In genomic region chr1:114346480-114347029, GRCh38 we compare ENCODE assay signal across 1 cellular context.
TF ChIP-seq lines count a peak whose summit lies in the region.

No MANE protein-coding gene starts in this region.

TF ChIP-seq in K562, 482 proteins besides CTCF, POLR2A, EP300 and RAD21 (continued from another document and continues in another):
- 0 out of 2 replicates have a peak, but pooled peaks have one; percentile 36 for TF ChIP-seq ZBTB40 (IDR thresholded peaks at IDR 0.05)
- no peak for TF ChIP-seq ZBTB40 (CRISPR knock-in tag; IDR thresholded peaks at IDR 0.05)
- TF ChIP-seq ZNF133 (CRISPR knock-in tag; IDR thresholded peaks at IDR 0.05): no peak
- TF ChIP-seq ZNF695 (CRISPR knock-in tag; IDR thresholded peaks at IDR 0.05): 0 out of 2 replicates have a peak, but pooled peaks have one; percentile 16
- TF ChIP-seq ZNF24 (IDR thresholded peaks at IDR 0.05): peak; percentile 87
- TF ChIP-seq CTBP1 (IDR thresholded peaks at IDR 0.05; ENCODE audit: borderline replicate concordance): peak; percentile 90; the same call in 1 of the 2 replicates
- TF ChIP-seq DNMT1 (IDR thresholded peaks at IDR 0.05): no peak
- TF ChIP-seq TCF7 (IDR thresholded peaks at IDR 0.05; ENCODE audit: borderline replicate concordance): 0 out of 2 replicates have a peak, but pooled peaks have one; percentile 70
- TF ChIP-seq RREB1 (CRISPR knock-in tag; IDR thresholded peaks at IDR 0.05): no peak
- TF ChIP-seq ZNF436 (CRISPR knock-in tag; IDR thresholded peaks at IDR 0.05): no peak
- 0 out of 2 replicates have a peak, but pooled peaks have one; percentile 23 for TF ChIP-seq ATF3 (IDR thresholded peaks at IDR 0.05)
- peak; percentile 85 for TF ChIP-seq ATF3 (CRISPR knock-in tag; conservative IDR thresholded peaks at IDR 0.05)
- no peak for TF ChIP-seq ZNF583 (CRISPR knock-in tag; IDR thresholded peaks at IDR 0.05)
- peak; percentile 81 for TF ChIP-seq ZBTB12 (CRISPR knock-in tag; IDR thresholded peaks at IDR 0.05)
- TF ChIP-seq NEUROD1 (IDR thresholded peaks at IDR 0.05; ENCODE audit: borderline replicate concordance, low read depth, low read length, partially characterized antibody): peak; percentile 77
- TF ChIP-seq CREBBP (IDR thresholded peaks at IDR 0.05; ENCODE audit: low read depth, low read length): no peak
- peak; percentile 63 for TF ChIP-seq TBP (optimal IDR thresholded peaks at IDR 0.05; ENCODE audit: low read depth, low read length)
- TF ChIP-seq ZNF79 (CRISPR knock-in tag; IDR thresholded peaks at IDR 0.05; ENCODE audit: low read depth): no peak
- no peak for TF ChIP-seq ZNF224 (CRISPR knock-in tag; IDR thresholded peaks at IDR 0.05)
- TF ChIP-seq SMAD4 (CRISPR knock-in tag; conservative IDR thresholded peaks at IDR 0.05): peak; percentile 85
- TF ChIP-seq OTX1 (CRISPR knock-in tag; IDR thresholded peaks at IDR 0.05): no peak
- TF ChIP-seq IRF1 (CRISPR knock-in tag; IDR thresholded peaks at IDR 0.05; ENCODE audit: borderline replicate concordance): no peak
- no peak for TF ChIP-seq ILK (tag; IDR thresholded peaks at IDR 0.05; ENCODE audit: borderline replicate concordance, low read depth)
- TF ChIP-seq ZFP36 (IDR thresholded peaks at IDR 0.05; ENCODE audit: low read depth, low read length, partially characterized antibody): peak; percentile 34
- peak; percentile 81 for TF ChIP-seq JUND (IDR thresholded peaks at IDR 0.05; ENCODE audit: borderline replicate concordance, low read depth, low read length)
- TF ChIP-seq JUND (tag; IDR thresholded peaks at IDR 0.05; ENCODE audit: borderline replicate concordance, low read depth, low read length): peak; percentile 67; the same call in 1 of the 3 replicates
- TF ChIP-seq POLR2H (tag; IDR thresholded peaks at IDR 0.05; ENCODE audit: low read depth): no peak
- TF ChIP-seq HDAC2 (IDR thresholded peaks at IDR 0.05): 0 out of 2 replicates have a peak, but pooled peaks have one; percentile 58
- no peak for TF ChIP-seq NR1H2 (CRISPR knock-in tag; IDR thresholded peaks at IDR 0.05)
- TF ChIP-seq HLTF (IDR thresholded peaks at IDR 0.05): no peak; the same call in 1 of the 2 replicates
- TF ChIP-seq RNF2 (IDR thresholded peaks at IDR 0.05): peak; percentile 66
- TF ChIP-seq SRSF9 (IDR thresholded peaks at IDR 0.05; ENCODE audit: borderline replicate concordance, low read depth, low read length): no peak
- no peak for TF ChIP-seq FOXA1 (IDR thresholded peaks at IDR 0.05; ENCODE audit: borderline replicate concordance)
- no peak for TF ChIP-seq MLX (CRISPR knock-in tag; conservative IDR thresholded peaks at IDR 0.05)
- TF ChIP-seq ZNF263 (CRISPR knock-in tag; IDR thresholded peaks at IDR 0.05; ENCODE audit: borderline replicate concordance): no peak
- TF ChIP-seq RBFOX2 (IDR thresholded peaks at IDR 0.05; ENCODE audit: low read depth, low read length): peak; percentile 59
- TF ChIP-seq NFYB (IDR thresholded peaks at IDR 0.05; ENCODE audit: extremely low read depth, insufficient read length): no peak
- peak; percentile 5; the same call in 1 of the 2 replicates for TF ChIP-seq ZNF239 (CRISPR knock-in tag; IDR thresholded peaks at IDR 0.05)
- no peak for TF ChIP-seq PHB (CRISPR knock-in tag; IDR thresholded peaks at IDR 0.05)
- TF ChIP-seq PHF20 (IDR thresholded peaks at IDR 0.05; ENCODE audit: partially characterized antibody): peak; percentile 69
- no peak for TF ChIP-seq PML (IDR thresholded peaks at IDR 0.05; ENCODE audit: low read length)
- no peak for TF ChIP-seq PPARD (CRISPR knock-in tag; IDR thresholded peaks at IDR 0.05)
- no peak for TF ChIP-seq JUNB (CRISPR knock-in tag; conservative IDR thresholded peaks at IDR 0.05)
- peak; percentile 100 for TF ChIP-seq SMC3 (conservative IDR thresholded peaks at IDR 0.05; ENCODE audit: insufficient read depth, low read depth, low read length)
- 0 out of 2 replicates have a peak, but pooled peaks have one; percentile 39 for TF ChIP-seq IFI16 (CRISPR knock-in tag; IDR thresholded peaks at IDR 0.05)
- peak in 1 of 2 experiments; percentile 26; a peak in 1 of 4 replicates for TF ChIP-seq FOXK2 (conservative IDR thresholded peaks at IDR 0.05 in 1 of 2, IDR thresholded peaks at IDR 0.05 in 1 of 2; ENCODE audit: low read depth in 2 of 2)
- TF ChIP-seq ZNF668 (CRISPR knock-in tag; IDR thresholded peaks at IDR 0.05): no peak
- TF ChIP-seq PHF21A (IDR thresholded peaks at IDR 0.05; ENCODE audit: borderline replicate concordance, low read depth): peak; percentile 62; the same call in 1 of the 2 replicates
- no peak for TF ChIP-seq HMG20A (CRISPR knock-in tag; conservative IDR thresholded peaks at IDR 0.05)
- TF ChIP-seq SMARCA5 (IDR thresholded peaks at IDR 0.05): 0 out of 2 replicates have a peak, but pooled peaks have one; percentile 61
- TF ChIP-seq ZNF232 (CRISPR knock-in tag; IDR thresholded peaks at IDR 0.05): no peak
- TF ChIP-seq YY1 (IDR thresholded peaks at IDR 0.05; ENCODE audit: borderline replicate concordance in 1 of 3, control insufficient read depth in 1 of 3, extremely low read depth in 1 of 3, insufficient read depth in 3 of 3, insufficient read length in 1 of 3, insufficient replicate concordance in 2 of 3, low read depth in 1 of 3, low read length in 2 of 3): peak in 2 of 3 experiments; percentile 78 to 83
